In the genomic region with DNA sequence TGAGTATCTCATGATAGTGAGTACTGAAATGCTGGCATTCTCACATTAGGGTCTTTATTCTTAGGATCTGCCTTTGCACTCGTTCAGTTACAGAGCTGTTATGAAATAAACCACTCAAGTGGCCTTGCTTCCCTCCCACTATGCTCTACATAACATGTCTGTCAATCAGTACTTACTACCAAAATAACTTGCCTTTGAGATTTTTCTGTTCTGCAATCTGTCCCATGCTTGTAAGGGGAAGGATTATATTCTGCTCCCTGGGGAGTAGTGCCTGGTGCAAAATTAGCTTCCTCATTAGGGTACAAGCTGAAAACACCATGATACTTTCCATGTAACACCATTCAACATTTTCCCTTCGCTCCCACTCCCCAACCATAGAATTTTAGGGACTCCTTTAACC, we compare ENCODE assay signal across 9 cellular contexts. TPM values are rescaled to one million over a fixed set of nuclear protein-coding genes. Genes with fewer than 3 reads are reported as not detected.
DNase-seq lines count a peak whose midpoint lies in the region; ATAC-seq and TF ChIP-seq lines count a peak whose summit lies in the region.
"Had no signal": no experiment of that assay in that cellular context is flagged by ENCODE, and none has a peak within 500 bp of the region (broad histone marks: within the 10 kb centered on the region; RNA-seq: fewer than 3 reads in every experiment).

No MANE protein-coding gene starts in this region.

- H3K36me3 Mint-ChIP-seq in activated naive CD8-positive, alpha-beta T cell, result no peaks in the 10 kb centered on the region
- no peaks in the 10 kb centered on the region for H3K36me3 Mint-ChIP-seq in endothelial cell (ENCODE audit: low read depth, unreplicated experiment)

- ATAC-seq in GM18909 (IDR thresholded peaks at IDR 0.05; ENCODE audit: poor library complexity, unreplicated experiment) (peak; percentile 63), HG03354 (IDR thresholded peaks at IDR 0.05; ENCODE audit: poor library complexity, severe bottlenecking, unreplicated experiment) (peak; percentile 66), GM19467 (IDR thresholded peaks at IDR 0.05; ENCODE audit: unreplicated experiment) (no peak)

- peaks cover 22% of the 10 kb centered on the region for H3K4me1 Mint-ChIP-seq in activated naive CD8-positive, alpha-beta T cell (ENCODE audit: low read depth)
- no peaks in the 10 kb centered on the region for H3K4me1 Mint-ChIP-seq in endothelial cell (ENCODE audit: unreplicated experiment)

- peak; percentile 80 for DNase-seq in CD1c-positive myeloid dendritic cell (ENCODE audit: extremely low spot score)
- DNase-seq in HK-2 (ENCODE audit: unreplicated experiment), result no peak
- no peak for DNase-seq in iPS-NIHi11 (ENCODE audit: low spot score)
- DNase-seq in endothelial cell (ENCODE audit: low spot score), result no peak

- peak overlapping the region; percentile 0 for H3K4me3 Mint-ChIP-seq in activated naive CD8-positive, alpha-beta T cell
- H3K4me3 Mint-ChIP-seq in endothelial cell (ENCODE audit: unreplicated experiment), result no peak overlapping the region

- no peaks in the 10 kb centered on the region for H3K9me3 Mint-ChIP-seq in activated naive CD8-positive, alpha-beta T cell (ENCODE audit: low read depth)
- H3K9me3 Mint-ChIP-seq in endothelial cell (ENCODE audit: unreplicated experiment), result no peaks in the 10 kb centered on the region

- H3K27me3 Mint-ChIP-seq in activated naive CD8-positive, alpha-beta T cell, result no peaks in the 10 kb centered on the region
- no peaks in the 10 kb centered on the region for H3K27me3 Mint-ChIP-seq in endothelial cell (ENCODE audit: unreplicated experiment)

- TF ChIP-seq CTCF in endothelial cell (IDR thresholded peaks at IDR 0.05; ENCODE audit: unreplicated experiment), result no peak

- peak overlapping the region; percentile 99 for H3K27ac Mint-ChIP-seq in activated naive CD8-positive, alpha-beta T cell
- H3K27ac Mint-ChIP-seq in endothelial cell (ENCODE audit: unreplicated experiment), result no peak overlapping the region

RNA-seq across cellular contexts. Expression of a gene that starts 1.9 kb away (rescaled TPM):
- total RNA-seq in endothelial cell (ENCODE audit: unreplicated experiment), result 20.5 TPM
- total RNA-seq: bronchial epithelial cell had no signal

RNA-seq across cellular contexts. Expression of a gene that starts 5.4 kb away (rescaled TPM):
- total RNA-seq in endothelial cell (ENCODE audit: unreplicated experiment), result not detected
- total RNA-seq: bronchial epithelial cell had no signal
